In genomic region chr12:5430639-5431603, GRCh38 we compare ENCODE assay signal across 7 cellular contexts. TPM values are rescaled to one million over a fixed set of nuclear protein-coding genes. Genes with fewer than 3 reads are reported as not detected.
DNase-seq lines count a peak whose midpoint lies in the region; ATAC-seq and TF ChIP-seq lines count a peak whose summit lies in the region.

No MANE protein-coding gene starts in this region.

- H2BK12ac ChIP-seq in mesenchymal stem cell (ENCODE audit: low read length in 2 of 2) = no peak overlapping the region

- H3K9me3 Mint-ChIP-seq in stimulated activated effector memory CD8-positive, alpha-beta T cell treated with anti-CD3 and anti-CD28 coated beads, Interleukin-12 subunit alpha, Interleukin-12 subunit beta, amount 100 ng/mL, for 72 hours = no peaks in the 10 kb centered on the region

- in situ Hi-C loops in astrocyte of the cerebellum (cut with HindIII; ENCODE audit: low sequenced_read_pairs) = no loop called here

- no peak overlapping the region for H2AK5ac ChIP-seq in mesenchymal stem cell (ENCODE audit: low read length, severe bottlenecking)

- no peak overlapping the region for H2AFZ ChIP-seq in mesenchymal stem cell (ENCODE audit: low read depth, low read length)

- ATAC-seq in stimulated activated effector memory CD8-positive, alpha-beta T cell treated with anti-CD3 and anti-CD28 coated beads, Interleukin-12 subunit alpha, Interleukin-12 subunit beta, amount 100 ng/mL, for 72 hours = no peak

- peak overlapping the region; percentile 73 for H4K8ac ChIP-seq in mesenchymal stem cell (ENCODE audit: low read length)

- H3K27ac ChIP-seq in HUES6 (ENCODE audit: low read depth, low read length) (no peak overlapping the region), mesenchymal stem cell (ENCODE audit: low read length, poor library complexity, severe bottlenecking) (no peak overlapping the region), suprapubic skin (no peak overlapping the region)

- no peak overlapping the region for H3K18ac ChIP-seq in mesenchymal stem cell (ENCODE audit: low read depth in 1 of 2, low read length in 2 of 2)

- H3K23ac ChIP-seq in mesenchymal stem cell (ENCODE audit: low read length in 2 of 2) = no peak overlapping the region

- H3K27ac Mint-ChIP-seq in stimulated activated effector memory CD8-positive, alpha-beta T cell treated with anti-CD3 and anti-CD28 coated beads, Interleukin-12 subunit alpha, Interleukin-12 subunit beta, amount 100 ng/mL, for 72 hours = no peak overlapping the region

- TF ChIP-seq CTCF in astrocyte of the cerebellum (IDR thresholded peaks at IDR 0.05; ENCODE audit: low read depth, low read length, missing control alignments) (no peak), suprapubic skin (IDR thresholded peaks at IDR 0.05) (no peak)

- peaks cover 76% of the 10 kb centered on the region for H3K27me3 ChIP-seq in HUES6 (ENCODE audit: control insufficient read depth, insufficient read depth, low read length)
- peaks cover 90% of the 10 kb centered on the region in 2 experiments for H3K27me3 ChIP-seq in mesenchymal stem cell (ENCODE audit: control insufficient read depth in 1 of 2, insufficient read depth in 1 of 2, low read length in 2 of 2)
- peaks cover 91% of the 10 kb centered on the region for H3K27me3 ChIP-seq in suprapubic skin

- H3K79me1 ChIP-seq in mesenchymal stem cell (replicated peaks; ENCODE audit: low read length, poor library complexity, severe bottlenecking) = no peaks in the 10 kb centered on the region

- peak overlapping the region; percentile 70 for H3K4me2 ChIP-seq in mesenchymal stem cell (ENCODE audit: low read length, poor library complexity, severe bottlenecking)

- no peak for TF ChIP-seq EP300 in suprapubic skin (IDR thresholded peaks at IDR 0.05)

- no peak overlapping the region for H3K4me3 Mint-ChIP-seq in stimulated activated effector memory CD8-positive, alpha-beta T cell treated with anti-CD3 and anti-CD28 coated beads, Interleukin-12 subunit alpha, Interleukin-12 subunit beta, amount 100 ng/mL, for 72 hours

- no peak overlapping the region for H4K91ac ChIP-seq in mesenchymal stem cell (ENCODE audit: low read length)

- H3K36me3 ChIP-seq in HUES6 (ENCODE audit: control insufficient read depth, insufficient read depth, low read length) (no peaks in the 10 kb centered on the region), mesenchymal stem cell (ENCODE audit: control insufficient read depth in 1 of 2, insufficient read depth in 2 of 2, low read depth in 1 of 2, low read length in 2 of 2) (no peaks in the 10 kb centered on the region), suprapubic skin (no peaks in the 10 kb centered on the region)

- H3K4me1 ChIP-seq in HUES6 (ENCODE audit: control insufficient read depth, insufficient read depth, low read length) (peaks cover 42% of the 10 kb centered on the region), mesenchymal stem cell (ENCODE audit: control insufficient read depth, insufficient read depth, low read depth, low read length) (peaks cover 32% of the 10 kb centered on the region), suprapubic skin (peaks cover 41% of the 10 kb centered on the region)

- H3K9me3 ChIP-seq in HUES6 (ENCODE audit: control insufficient read depth, insufficient read depth, low read depth, low read length) = no peaks in the 10 kb centered on the region
- no peaks in the 10 kb centered on the region for H3K9me3 ChIP-seq in mesenchymal stem cell (ENCODE audit: control insufficient read depth, low read length)
- H3K9me3 ChIP-seq in suprapubic skin = no peaks in the 10 kb centered on the region

- peak overlapping the region in 1 of 2 experiments; percentile 26 for H3K14ac ChIP-seq in mesenchymal stem cell (ENCODE audit: low read length in 2 of 2)

- H2BK5ac ChIP-seq in mesenchymal stem cell (ENCODE audit: low read depth, low read length, poor library complexity, severe bottlenecking) = no peak overlapping the region

- H3K9ac ChIP-seq in HUES6 (ENCODE audit: low read length) (peak overlapping the region; percentile 22), mesenchymal stem cell (ENCODE audit: low read length) (peak overlapping the region; percentile 56)

- 2% methylated on average over 36 of the region's 58 CpGs for WGBS in mesenchymal stem cell
- 2% methylated on average over 58 of the region's 58 CpGs for WGBS in suprapubic skin

- no peak for DNase-seq in astrocyte of the cerebellum (ENCODE audit: low read depth)
- peak; percentile 25 for DNase-seq in mesenchymal stem cell
- DNase-seq in suprapubic skin (ENCODE audit: low spot score in 2 of 2) = no peak
- no peak for DNase-seq in NCI-H128 (lab: John Stamatoyannopoulos, UW; ENCODE audit: unreplicated experiment)
- no peak for DNase-seq in stimulated activated CD4-positive, alpha-beta T cell treated with anti-CD3 and anti-CD28 coated beads, Interleukin-4, amount 100 ng/mL, for 1 hour
- no peak for DNase-seq in stimulated activated effector memory CD8-positive, alpha-beta T cell treated with anti-CD3 and anti-CD28 coated beads, Interleukin-12 subunit alpha, Interleukin-12 subunit beta, amount 100 ng/mL, for 72 hours (ENCODE audit: low spot score in 2 of 2)

- H3K36me3 Mint-ChIP-seq in stimulated activated effector memory CD8-positive, alpha-beta T cell treated with anti-CD3 and anti-CD28 coated beads, Interleukin-12 subunit alpha, Interleukin-12 subunit beta, amount 100 ng/mL, for 72 hours = no peaks in the 10 kb centered on the region

- no peak for TF ChIP-seq POLR2A in suprapubic skin (IDR thresholded peaks at IDR 0.05)

- H3K4me3 ChIP-seq in HUES6 (ENCODE audit: low read depth, low read length) (peak overlapping the region; percentile 56), astrocyte of the cerebellum (ENCODE audit: low read depth, low read length) (peak overlapping the region; percentile 52), mesenchymal stem cell (ENCODE audit: insufficient read depth in 1 of 2, low read depth in 1 of 2, low read length in 2 of 2) (peak overlapping the region; percentile 20 to 73), suprapubic skin (peak overlapping the region; percentile 51)

- no peaks in the 10 kb centered on the region for H3K4me1 Mint-ChIP-seq in stimulated activated effector memory CD8-positive, alpha-beta T cell treated with anti-CD3 and anti-CD28 coated beads, Interleukin-12 subunit alpha, Interleukin-12 subunit beta, amount 100 ng/mL, for 72 hours

- no peak overlapping the region for H2BK15ac ChIP-seq in mesenchymal stem cell (ENCODE audit: low read depth, poor library complexity, severe bottlenecking)

- no peak overlapping the region for H3K4ac ChIP-seq in mesenchymal stem cell (ENCODE audit: low read depth in 1 of 2, low read length in 2 of 2)

- peak overlapping the region; percentile 50 for H2BK120ac ChIP-seq in mesenchymal stem cell (ENCODE audit: low read depth, low read length)

RNA-seq across cellular contexts. Expression of gene NTF3, which starts 1.0 kb away (rescaled TPM):
- 7.4 TPM for polyA plus RNA-seq in mesenchymal stem cell (2013, experiment 1 of 2)
- 7.6 TPM for polyA plus RNA-seq in mesenchymal stem cell (2013, experiment 2 of 2)
- 1 to 10 TPM in 3 of 4 donors, under 1 TPM in 1; 0.80 to 2.9 (median 1.3) TPM for total RNA-seq in suprapubic skin
